ENCODE assay signal across 15 cellular contexts in genomic region chr2:204645018-204645775, GRCh38.
DNase-seq lines count a peak whose midpoint lies in the region; ATAC-seq lines count a peak whose summit lies in the region.
"Had no signal": no experiment of that assay in that cellular context is flagged by ENCODE, and none has a peak within 500 bp of the region (broad histone marks: within the 10 kb centered on the region; RNA-seq: fewer than 3 reads in every experiment).

No MANE protein-coding gene starts in this region.

- H3K4me3 Mint-ChIP-seq in activated CD4-positive, alpha-beta memory T cell treated with anti-CD3 and anti-CD28 coated beads for 36 hours: no peak overlapping the region
- H3K4me3 Mint-ChIP-seq: activated T-cell treated with anti-CD3 and anti-CD28 coated beads, Interleukin-2, amount 50 U/mL, for 72 hours; T-helper 1 cell treated with Interleukin-12 subunit alpha and Interleukin-12 subunit beta and Interleukin-4 antibody, amounts not matched to agents 30 μg/mL and 1 μg/mL, for 36 hours had no signal

- POLR2A ChIA-PET in activated CD4-positive, alpha-beta memory T cell treated with anti-CD3 and anti-CD28 coated beads for 36 hours (lab: Charles Lee): interaction anchor here (1.3 kb wide), 1 partner anchor 12 kb away, joined by 3 read pairs; no protein-coding TSS in a partner anchor

- no peak for ATAC-seq in HG02610 (IDR thresholded peaks at IDR 0.05; ENCODE audit: unreplicated experiment)
- ATAC-seq: activated T-cell treated with anti-CD3 and anti-CD28 coated beads, Interleukin-2, amount 50 U/mL, for 72 hours had no signal

- no peaks in the 10 kb centered on the region for H3K36me3 Mint-ChIP-seq in activated CD4-positive, alpha-beta memory T cell treated with anti-CD3 and anti-CD28 coated beads for 36 hours

- CTCF ChIA-PET in activated CD4-positive, alpha-beta memory T cell treated with anti-CD3 and anti-CD28 coated beads for 36 hours (lab: Charles Lee): no interaction called here

- no peaks in the 10 kb centered on the region for H3K9me3 Mint-ChIP-seq in activated CD4-positive, alpha-beta memory T cell treated with anti-CD3 and anti-CD28 coated beads for 36 hours
- H3K9me3 Mint-ChIP-seq: activated T-cell treated with anti-CD3 and anti-CD28 coated beads, Interleukin-2, amount 50 U/mL, for 72 hours; T-helper 1 cell treated with Interleukin-12 subunit alpha and Interleukin-12 subunit beta and Interleukin-4 antibody, amounts not matched to agents 30 μg/mL and 1 μg/mL, for 36 hours had no signal

- H3K27ac Mint-ChIP-seq in activated CD4-positive, alpha-beta memory T cell treated with anti-CD3 and anti-CD28 coated beads for 36 hours: no peak overlapping the region
- H3K27ac Mint-ChIP-seq: activated T-cell treated with anti-CD3 and anti-CD28 coated beads, Interleukin-2, amount 50 U/mL, for 72 hours; T-helper 1 cell treated with Interleukin-12 subunit alpha and Interleukin-12 subunit beta and Interleukin-4 antibody, amounts not matched to agents 30 μg/mL and 1 μg/mL, for 36 hours had no signal

- DNase-seq in AG08396 (ENCODE audit: low spot score) (peak; percentile 30), LHCN-M2 (ENCODE audit: low read depth) (peak; percentile 37), astrocyte of the hippocampus (ENCODE audit: low read depth, low spot score) (peak; percentile 28), kidney tubule cell (ENCODE audit: low spot score) (peak; percentile 45), amygdala (lab: John Stamatoyannopoulos, UW) (no peak), NCI-H748 (lab: John Stamatoyannopoulos, UW; ENCODE audit: unreplicated experiment) (no peak)
- no peak for DNase-seq in activated CD4-positive, alpha-beta memory T cell treated with anti-CD3 and anti-CD28 coated beads for 36 hours
- DNase-seq: activated CD4-positive, alpha-beta T cell treated with anti-CD3 and anti-CD28 coated beads for 48 hours; activated T-cell treated with anti-CD3 and anti-CD28 coated beads, Interleukin-2, amount 50 U/mL, for 72 hours; anterior cingulate cortex; BE2C; DMS79 treated with DMSO at 0.1 percent for 48 hours; MM.1S had no signal

- H3K27me3 Mint-ChIP-seq in activated CD4-positive, alpha-beta memory T cell treated with anti-CD3 and anti-CD28 coated beads for 36 hours: peaks cover 3% of the 10 kb centered on the region

- intact Hi-C loops in activated CD4-positive, alpha-beta memory T cell treated with anti-CD3 and anti-CD28 coated beads for 36 hours (cut with micrococcal nuclease): no loop called here

- no peaks in the 10 kb centered on the region for H3K4me1 Mint-ChIP-seq in activated CD4-positive, alpha-beta memory T cell treated with anti-CD3 and anti-CD28 coated beads for 36 hours (ENCODE audit: low read depth)

Comparison
In these comparisons a context has a peak if more than half of its experiments do, and no peak if none do; other contexts are left out.
1. DNase-seq: peak in AG08396 (single experiment), LHCN-M2 (single experiment), astrocyte of the hippocampus (single experiment) and kidney tubule cell (single experiment); none in activated CD4-positive, alpha-beta memory T cell treated with anti-CD3 and anti-CD28 coated beads for 36 hours (single experiment), amygdala (0 of 56) and NCI-H748 (single experiment).